ENCODE assay signal across 10 cellular contexts in the genomic region with DNA sequence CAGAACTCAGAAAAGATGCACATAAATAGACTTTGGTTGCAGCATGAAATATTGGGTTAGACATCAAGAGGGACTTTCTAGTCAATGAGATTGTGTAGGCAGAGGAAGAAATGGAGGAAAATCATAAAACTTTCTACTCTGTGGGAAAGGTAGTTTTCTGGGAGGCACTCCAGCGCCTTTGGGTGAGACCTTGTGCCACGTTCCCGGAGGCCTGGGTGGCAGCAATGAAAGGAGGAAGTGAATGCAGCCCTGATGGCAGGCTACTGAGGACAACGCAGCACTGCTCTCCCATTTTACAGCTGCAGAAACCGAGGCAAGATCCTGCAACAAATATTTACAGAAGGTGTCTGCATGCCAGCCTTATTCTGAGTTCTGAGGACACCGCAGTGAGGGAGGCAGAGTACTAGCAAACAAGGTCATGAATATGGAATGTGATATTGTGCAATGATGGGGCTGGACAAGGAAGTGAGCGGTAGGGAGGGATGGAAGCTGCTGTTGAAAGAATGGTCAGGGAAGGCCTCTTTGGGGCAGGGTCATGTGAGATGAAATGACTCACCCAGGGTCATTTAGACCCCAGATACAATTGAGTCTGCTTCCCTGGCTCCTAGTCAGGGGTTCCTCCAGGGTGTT.
A peak's percentile ranks its signal among the peaks of the same experiment; 100 is the strongest.
DNase-seq lines count a peak whose midpoint lies in the region; TF ChIP-seq lines count a peak whose summit lies in the region.
"Had no signal": no experiment of that assay in that cellular context is flagged by ENCODE, and none has a peak within 500 bp of the region (broad histone marks: within the 10 kb centered on the region; RNA-seq: fewer than 3 reads in every experiment).

No MANE protein-coding gene starts in this region.

- H3K27ac Mint-ChIP-seq in activated naive CD4-positive, alpha-beta T cell treated with anti-CD3 and anti-CD28 coated beads for 36 hours, result no peak overlapping the region
- H3K27ac Mint-ChIP-seq: activated naive CD8-positive, alpha-beta T cell treated with anti-CD3 and anti-CD28 coated beads, Interleukin-2, amount 10 ng/mL, durations not matched to agents 7 days and 5 days had no signal

- no peak overlapping the region for H3K4me3 Mint-ChIP-seq in activated naive CD4-positive, alpha-beta T cell treated with anti-CD3 and anti-CD28 coated beads for 36 hours
- H3K4me3 Mint-ChIP-seq: activated naive CD8-positive, alpha-beta T cell treated with anti-CD3 and anti-CD28 coated beads, Interleukin-2, amount 10 ng/mL, durations not matched to agents 7 days and 5 days had no signal

- H3K4me3 ChIP-seq in adipocyte (ENCODE audit: low read length) (peak overlapping the region; percentile 15), suprapubic skin (no peak overlapping the region)

- DNase-seq in HS-5 (ENCODE audit: low read depth), result peak; percentile 93
- peak; percentile 89 for DNase-seq in adipocyte (ENCODE audit: low read depth)
- DNase-seq in iris pigment epithelial cell (ENCODE audit: low read depth), result peak; percentile 99
- DNase-seq in suprapubic skin (ENCODE audit: low spot score in 2 of 2), result no peak
- no peak for DNase-seq in inferior parietal cortex (ENCODE audit: extremely low spot score)
- no peak for DNase-seq in activated naive CD4-positive, alpha-beta T cell treated with anti-CD3 and anti-CD28 coated beads for 36 hours
- no peak for DNase-seq in NCI-H1092 (lab: John Stamatoyannopoulos, UW)
- DNase-seq in stimulated activated CD4-positive, alpha-beta T cell treated with anti-CD3 and anti-CD28 coated beads, Interleukin-4, amount 100 ng/mL, for 1 hour, result no peak
- DNase-seq: activated naive CD8-positive, alpha-beta T cell treated with anti-CD3 and anti-CD28 coated beads, Interleukin-2, amount 10 ng/mL, durations not matched to agents 7 days and 5 days; SHP77 treated with DMSO at 0.1 percent for 48 hours had no signal

- no peak for TF ChIP-seq CTCF in suprapubic skin (IDR thresholded peaks at IDR 0.05)

- no peak for TF ChIP-seq EP300 in suprapubic skin (IDR thresholded peaks at IDR 0.05)

- 43% methylated on average over 7 of the region's 7 CpGs for WGBS in suprapubic skin

- peak overlapping the region; percentile 70 for H3K27ac ChIP-seq in suprapubic skin

- no peaks in the 10 kb centered on the region for H3K9me3 ChIP-seq in adipocyte (ENCODE audit: control insufficient read depth, low read length)
- no peaks in the 10 kb centered on the region for H3K9me3 ChIP-seq in suprapubic skin

- CTCF ChIA-PET in activated naive CD4-positive, alpha-beta T cell treated with anti-CD3 and anti-CD28 coated beads for 36 hours (lab: Charles Lee), result no interaction called here

- H3K4me1 ChIP-seq in adipocyte (ENCODE audit: control insufficient read depth, insufficient read depth, low read length) (peaks cover 16% of the 10 kb centered on the region), suprapubic skin (peaks cover 18% of the 10 kb centered on the region)

- H3K36me3 Mint-ChIP-seq in activated naive CD4-positive, alpha-beta T cell treated with anti-CD3 and anti-CD28 coated beads for 36 hours (ENCODE audit: low read depth), result no peaks in the 10 kb centered on the region
- H3K36me3 Mint-ChIP-seq: activated naive CD8-positive, alpha-beta T cell treated with anti-CD3 and anti-CD28 coated beads, Interleukin-2, amount 10 ng/mL, durations not matched to agents 7 days and 5 days had no signal

- intact Hi-C loops in activated naive CD4-positive, alpha-beta T cell treated with anti-CD3 and anti-CD28 coated beads for 36 hours (cut with micrococcal nuclease), result no loop called here

- no peaks in the 10 kb centered on the region for H3K4me1 Mint-ChIP-seq in activated naive CD4-positive, alpha-beta T cell treated with anti-CD3 and anti-CD28 coated beads for 36 hours (ENCODE audit: low read depth)
- H3K4me1 Mint-ChIP-seq: activated naive CD8-positive, alpha-beta T cell treated with anti-CD3 and anti-CD28 coated beads, Interleukin-2, amount 10 ng/mL, durations not matched to agents 7 days and 5 days had no signal

- peak overlapping the region; percentile 44 for H3K9ac ChIP-seq in adipocyte (ENCODE audit: low read length)

- H3K27me3 ChIP-seq in adipocyte (replicated peaks; ENCODE audit: control insufficient read depth, insufficient read depth, low read length) (peaks cover 5% of the 10 kb centered on the region), suprapubic skin (no peaks in the 10 kb centered on the region)

- peaks cover 3% of the 10 kb centered on the region for H3K27me3 Mint-ChIP-seq in activated naive CD4-positive, alpha-beta T cell treated with anti-CD3 and anti-CD28 coated beads for 36 hours (ENCODE audit: low read depth)

- H3K9me3 Mint-ChIP-seq in activated naive CD4-positive, alpha-beta T cell treated with anti-CD3 and anti-CD28 coated beads for 36 hours, result no peaks in the 10 kb centered on the region
- H3K9me3 Mint-ChIP-seq: activated naive CD8-positive, alpha-beta T cell treated with anti-CD3 and anti-CD28 coated beads, Interleukin-2, amount 10 ng/mL, durations not matched to agents 7 days and 5 days had no signal

- no peak for TF ChIP-seq POLR2A in suprapubic skin (IDR thresholded peaks at IDR 0.05)

- H3K36me3 ChIP-seq in adipocyte (ENCODE audit: control insufficient read depth, insufficient read depth, low read length, severe bottlenecking), result no peaks in the 10 kb centered on the region
- H3K36me3 ChIP-seq in suprapubic skin, result no peaks in the 10 kb centered on the region

Comparison
In these comparisons a context has a peak if more than half of its experiments do, and no peak if none do; other contexts are left out.
1. DNase-seq: peak in HS-5 (single experiment), adipocyte (single experiment) and iris pigment epithelial cell (single experiment); none in suprapubic skin (0 of 2), inferior parietal cortex (single experiment), activated naive CD4-positive, alpha-beta T cell treated with anti-CD3 and anti-CD28 coated beads for 36 hours (single experiment), NCI-H1092 (single experiment) and stimulated activated CD4-positive, alpha-beta T cell treated with anti-CD3 and anti-CD28 coated beads, Interleukin-4, amount 100 ng/mL, for 1 hour (single experiment).